Comparison of ENCODE assay signal across 8 cellular contexts in the genomic region with DNA sequence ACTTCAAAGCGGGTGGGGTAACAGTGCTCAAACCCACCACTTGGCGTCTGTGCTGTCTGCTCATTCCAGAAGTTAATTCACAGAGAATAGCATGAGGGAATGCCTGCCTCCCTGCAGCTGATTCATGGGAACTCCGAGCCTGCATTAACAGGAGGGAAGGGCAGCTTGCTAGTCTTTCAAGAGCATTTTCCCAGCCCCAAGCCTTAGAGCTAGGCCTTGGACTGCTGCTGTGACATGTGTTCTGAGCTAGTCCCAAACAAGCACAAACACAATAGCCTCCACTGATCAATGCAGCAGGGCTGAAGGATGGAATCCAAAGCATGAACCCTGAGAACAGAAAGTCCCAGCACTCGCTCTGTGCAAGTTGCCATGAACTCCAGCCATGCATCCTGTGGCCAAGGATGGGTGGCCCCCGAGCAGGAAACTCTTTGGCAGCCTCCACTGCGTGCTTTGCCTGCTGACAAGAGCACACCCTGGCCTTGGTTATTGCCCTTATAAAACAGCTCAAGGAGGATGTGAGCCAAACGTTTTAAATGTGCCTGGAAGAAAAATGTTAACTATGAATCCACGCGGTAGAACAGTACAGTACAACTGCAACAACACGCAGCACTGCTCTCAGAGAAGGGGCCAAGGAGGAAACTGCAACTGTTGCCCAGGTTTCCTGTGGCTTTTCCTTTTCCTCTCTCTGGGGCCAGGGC.
A peak's percentile ranks its signal among the peaks of the same experiment; 100 is the strongest.
DNase-seq lines count a peak whose midpoint lies in the region; ATAC-seq lines count a peak whose summit lies in the region.

No MANE protein-coding gene starts in this region.

- DNase-seq in ELR (ENCODE audit: low read depth) (peak; percentile 5), brain pericyte (ENCODE audit: low read depth, low spot score) (peak; percentile 22), hypothalamus (lab: John Stamatoyannopoulos, UW) (peak in 48 of 51 donors; percentile 4 to 90 (median 59)), renal cortical epithelial cell (ENCODE audit: low read depth) (peak; percentile 93), NCI-H187 treated with DMSO at 0.1 percent for 48 hours (lab: John Stamatoyannopoulos, UW) (no peak), cortex of kidney (lab: John Stamatoyannopoulos, UW) (no peak)

- ATAC-seq in GM21786 (IDR thresholded peaks at IDR 0.05; ENCODE audit: unreplicated experiment) (no peak), GM21390 (IDR thresholded peaks at IDR 0.05; ENCODE audit: unreplicated experiment) (no peak)

Comparison
In these comparisons a context has a peak if more than half of its experiments do, and no peak if none do; other contexts are left out.
1. DNase-seq: peak in ELR (single experiment), brain pericyte (single experiment), hypothalamus (48 of 51) and renal cortical epithelial cell (single experiment); none in NCI-H187 treated with DMSO at 0.1 percent for 48 hours (single experiment) and cortex of kidney (single experiment).